24 cellular contexts compared by ENCODE assay signal in the genomic region with DNA sequence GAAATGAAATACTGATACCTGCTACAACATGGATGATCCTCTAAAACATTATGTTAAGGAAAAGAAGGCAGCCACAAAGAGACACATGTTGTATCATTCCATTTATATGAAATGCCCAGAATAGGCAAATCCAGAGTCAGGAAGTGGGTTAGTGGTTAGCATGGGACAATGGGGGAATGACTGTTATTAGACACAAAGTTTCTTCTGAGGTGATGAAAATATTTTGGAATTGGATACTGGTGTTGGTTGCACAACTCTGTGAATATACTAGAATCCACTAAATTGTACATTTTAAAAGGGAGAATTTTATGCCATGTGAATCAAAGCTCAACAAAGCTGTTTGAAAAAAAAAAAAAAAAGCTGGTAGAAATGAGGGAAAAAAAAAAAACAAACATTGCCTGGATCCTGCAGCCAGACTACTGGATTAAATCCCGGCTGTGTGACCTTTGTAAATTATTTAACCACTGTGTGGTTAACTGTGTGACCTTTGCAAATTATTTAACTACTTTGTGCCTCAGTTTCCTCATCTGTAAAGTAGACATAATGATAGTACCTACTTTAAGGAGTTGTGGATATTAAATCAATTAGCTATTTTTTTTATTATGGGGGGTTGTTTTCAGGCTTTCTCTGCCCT.
A peak's percentile ranks its signal among the peaks of the same experiment; 100 is the strongest.
DNase-seq lines count a peak whose midpoint lies in the region; TF ChIP-seq lines count a peak whose summit lies in the region.
"Had no signal": no experiment of that assay in that cellular context is flagged by ENCODE, and none has a peak within 500 bp of the region (broad histone marks: within the 10 kb centered on the region; RNA-seq: fewer than 3 reads in every experiment).

No MANE protein-coding gene starts in this region.

- no peaks in the 10 kb centered on the region for H3K79me1 ChIP-seq in mesenchymal stem cell (replicated peaks; ENCODE audit: low read length, poor library complexity, severe bottlenecking)
- H3K79me1 ChIP-seq in trophoblast cell (ENCODE audit: low read length): no peaks in the 10 kb centered on the region

- H3K18ac ChIP-seq in mesenchymal stem cell (ENCODE audit: low read depth in 1 of 2, low read length in 2 of 2) (no peak overlapping the region), trophoblast cell (ENCODE audit: low read length) (no peak overlapping the region)

- H3K4me1 ChIP-seq in mesenchymal stem cell (ENCODE audit: control insufficient read depth, insufficient read depth, low read depth, low read length) (no peaks in the 10 kb centered on the region), trophoblast cell (ENCODE audit: control insufficient read depth in 1 of 2, insufficient read depth in 2 of 2, low read length in 2 of 2) (no peaks in the 10 kb centered on the region)
- H3K4me1 ChIP-seq: BLaER1 treated with 17β-estradiol and CSF1 and Interleukin-3, amounts not matched to agents 10 nM and 100 nM; colonic mucosa had no signal

- no peak overlapping the region for H2BK15ac ChIP-seq in mesenchymal stem cell (ENCODE audit: low read depth, poor library complexity, severe bottlenecking)

- H3K4me2 ChIP-seq in mesenchymal stem cell (ENCODE audit: low read length, poor library complexity, severe bottlenecking): no peak overlapping the region
- H3K4me2 ChIP-seq in trophoblast cell (ENCODE audit: low read length): no peak overlapping the region
- H3K4me2 ChIP-seq: BLaER1 treated with 17β-estradiol and CSF1 and Interleukin-3, amounts not matched to agents 10 nM and 100 nM; neural progenitor cell had no signal

- H2AK5ac ChIP-seq in mesenchymal stem cell (ENCODE audit: low read length, severe bottlenecking) (no peak overlapping the region), trophoblast cell (ENCODE audit: low read length) (no peak overlapping the region)

- peak; percentile 59 for DNase-seq in AG20443 (ENCODE audit: low spot score)
- peak; percentile 94 for DNase-seq in LHCN-M2 (ENCODE audit: low read depth)
- DNase-seq in epithelial cell of esophagus (ENCODE audit: low read depth): peak; percentile 11
- peak; percentile 41 for DNase-seq in mesenchymal stem cell
- DNase-seq in stimulated activated CD4-positive, alpha-beta T cell treated with anti-CD3 and anti-CD28 coated beads, Interleukin-12 subunit alpha, Interleukin-12 subunit beta, amount 100 ng/mL, for 4 hours: no peak
- DNase-seq in trophoblast cell: no peak
- no peak for DNase-seq in CD14-positive monocyte (ENCODE audit: low spot score)
- no peak for DNase-seq in GM10266 (ENCODE audit: extremely low spot score)
- DNase-seq: activated CD4-positive, alpha-beta T cell treated with anti-CD3 and anti-CD28 coated beads, Interleukin-2, amount 10 ng/mL, durations not matched to agents 24 days and 14 days; activated naive CD8-positive, alpha-beta T cell treated with anti-CD3 and anti-CD28 coated beads, Interleukin-2, amount 10 ng/mL, durations not matched to agents 7 days and 5 days; activated T-cell treated with anti-CD3 and anti-CD28 coated beads for 4 hours; colonic mucosa; H9; KBM-7; NK-92 treated with Interleukin-12 subunit alpha and Interleukin-12 subunit beta, amount 100 ng/mL, for 24 hours; right lobe of liver; SHP77 treated with DMSO at 0.1 percent for 48 hours; stimulated activated CD4-positive, alpha-beta T cell treated with anti-CD3 and anti-CD28 coated beads, Interleukin-4, amount 100 ng/mL, for 4 hours; T-helper 9 cell had no signal

- H3K27me3 ChIP-seq in mesenchymal stem cell (ENCODE audit: control insufficient read depth in 1 of 2, insufficient read depth in 1 of 2, low read length in 2 of 2): no peaks in the 10 kb centered on the region
- H3K27me3 ChIP-seq in trophoblast cell (ENCODE audit: insufficient read depth, low read length): no peaks in the 10 kb centered on the region
- H3K27me3 ChIP-seq: BLaER1 treated with 17β-estradiol and CSF1 and Interleukin-3, amounts not matched to agents 10 nM and 100 nM; colonic mucosa; neural progenitor cell; right lobe of liver had no signal

- no peak overlapping the region for H3K27ac Mint-ChIP-seq in CD14-positive monocyte
- H3K27ac Mint-ChIP-seq: activated CD4-positive, alpha-beta T cell treated with anti-CD3 and anti-CD28 coated beads, Interleukin-2, amount 10 ng/mL, durations not matched to agents 24 days and 14 days; activated naive CD8-positive, alpha-beta T cell treated with anti-CD3 and anti-CD28 coated beads, Interleukin-2, amount 10 ng/mL, durations not matched to agents 7 days and 5 days; H9; memory B cell; neural progenitor cell; type B pancreatic cell had no signal

- H3K9ac ChIP-seq in mesenchymal stem cell (ENCODE audit: low read length) (no peak overlapping the region), trophoblast cell (ENCODE audit: low read length) (no peak overlapping the region)
- H3K9ac ChIP-seq: BLaER1 treated with 17β-estradiol and CSF1 and Interleukin-3, amounts not matched to agents 10 nM and 100 nM; neural progenitor cell had no signal

- no peaks in the 10 kb centered on the region for H3K9me3 ChIP-seq in mesenchymal stem cell (ENCODE audit: control insufficient read depth, low read length)
- no peaks in the 10 kb centered on the region for H3K9me3 ChIP-seq in trophoblast cell (ENCODE audit: insufficient read depth, low read depth, low read length)
- H3K9me3 ChIP-seq: colonic mucosa, right lobe of liver had no signal

- H3K9me3 Mint-ChIP-seq in CD14-positive monocyte: peaks cover 0 to 14% (median 9%) of the 10 kb centered on the region in 7 donors

- H3K23ac ChIP-seq in mesenchymal stem cell (ENCODE audit: low read length in 2 of 2) (no peak overlapping the region), trophoblast cell (ENCODE audit: low read length) (no peak overlapping the region)

- peaks cover 0 to 2% (median 0%) of the 10 kb centered on the region in 3 donors for H3K27me3 Mint-ChIP-seq in CD14-positive monocyte (ENCODE audit: low read depth in 3 of 3)
- H3K27me3 Mint-ChIP-seq: type B pancreatic cell had no signal

- H3K79me2 ChIP-seq in trophoblast cell (ENCODE audit: control insufficient read depth, insufficient read depth, low read length, poor library complexity): no peaks in the 10 kb centered on the region

- no peaks in the 10 kb centered on the region for H3K36me3 ChIP-seq in mesenchymal stem cell (ENCODE audit: control insufficient read depth in 1 of 2, insufficient read depth in 2 of 2, low read depth in 1 of 2, low read length in 2 of 2)
- no peaks in the 10 kb centered on the region for H3K36me3 ChIP-seq in trophoblast cell (ENCODE audit: control insufficient read depth in 1 of 2, insufficient read depth in 2 of 2, low read length in 2 of 2)
- H3K36me3 ChIP-seq: BLaER1 treated with 17β-estradiol and CSF1 and Interleukin-3, amounts not matched to agents 10 nM and 100 nM; colonic mucosa; neural progenitor cell; right lobe of liver had no signal

- no peak overlapping the region for H3K4ac ChIP-seq in mesenchymal stem cell (ENCODE audit: low read depth in 1 of 2, low read length in 2 of 2)
- no peak overlapping the region for H3K4ac ChIP-seq in trophoblast cell (ENCODE audit: low read depth, low read length)

- H2BK12ac ChIP-seq in mesenchymal stem cell (ENCODE audit: low read length in 2 of 2) (no peak overlapping the region), trophoblast cell (ENCODE audit: low read length) (no peak overlapping the region)

- H2AFZ ChIP-seq in mesenchymal stem cell (ENCODE audit: low read depth, low read length): no peak overlapping the region
- H2AFZ ChIP-seq in trophoblast cell (ENCODE audit: insufficient read depth, low read length, poor library complexity): no peak overlapping the region
- H2AFZ ChIP-seq: neural progenitor cell had no signal

- no peak overlapping the region for H3K4me3 Mint-ChIP-seq in CD14-positive monocyte
- H3K4me3 Mint-ChIP-seq: activated CD4-positive, alpha-beta T cell treated with anti-CD3 and anti-CD28 coated beads, Interleukin-2, amount 10 ng/mL, durations not matched to agents 24 days and 14 days; activated naive CD8-positive, alpha-beta T cell treated with anti-CD3 and anti-CD28 coated beads, Interleukin-2, amount 10 ng/mL, durations not matched to agents 7 days and 5 days; H9; memory B cell; neural progenitor cell; type B pancreatic cell had no signal

- TF ChIP-seq CTCF in epithelial cell of esophagus (IDR thresholded peaks at IDR 0.05; ENCODE audit: insufficient read depth, low read depth, low read length, missing control alignments) (no peak), CD14-positive monocyte (IDR thresholded peaks at IDR 0.05) (no peak), GM10266 (IDR thresholded peaks at IDR 0.05; ENCODE audit: control insufficient read depth, insufficient read depth, low read depth, missing control alignments) (no peak)

- no peaks in the 10 kb centered on the region for H3K4me1 Mint-ChIP-seq in CD14-positive monocyte
- H3K4me1 Mint-ChIP-seq: activated CD4-positive, alpha-beta T cell treated with anti-CD3 and anti-CD28 coated beads, Interleukin-2, amount 10 ng/mL, durations not matched to agents 24 days and 14 days; activated naive CD8-positive, alpha-beta T cell treated with anti-CD3 and anti-CD28 coated beads, Interleukin-2, amount 10 ng/mL, durations not matched to agents 7 days and 5 days; H9; memory B cell had no signal

- H3K27ac ChIP-seq in mesenchymal stem cell (ENCODE audit: low read length, poor library complexity, severe bottlenecking) (no peak overlapping the region), trophoblast cell (ENCODE audit: low read depth, low read length) (no peak overlapping the region)
- H3K27ac ChIP-seq: BLaER1 treated with 17β-estradiol and CSF1 and Interleukin-3, amounts not matched to agents 10 nM and 100 nM; colonic mucosa; epithelial cell of prostate; neural progenitor cell; right lobe of liver had no signal

- intact Hi-C loops in CD14-positive monocyte (cut with micrococcal nuclease): no loop called here

- H4K8ac ChIP-seq in mesenchymal stem cell (ENCODE audit: low read length): no peak overlapping the region
- H4K8ac ChIP-seq in trophoblast cell (ENCODE audit: low read depth, low read length): no peak overlapping the region

- no peak overlapping the region for H4K91ac ChIP-seq in mesenchymal stem cell (ENCODE audit: low read length)
- H4K91ac ChIP-seq in trophoblast cell (ENCODE audit: low read depth, low read length): no peak overlapping the region

- no peak overlapping the region for H4K12ac ChIP-seq in trophoblast cell (ENCODE audit: low read depth, low read length)

- 50% methylated on average over 1 of the region's 1 CpG for WGBS in mesenchymal stem cell
- WGBS in trophoblast cell (ENCODE audit: extremely low coverage, insufficient coverage, insufficient read length): no CpG with 5 or more reads among the region's 1 CpG

- no peak overlapping the region for H2BK5ac ChIP-seq in mesenchymal stem cell (ENCODE audit: low read depth, low read length, poor library complexity, severe bottlenecking)
- H2BK5ac ChIP-seq in trophoblast cell (ENCODE audit: low read depth, low read length, poor library complexity): no peak overlapping the region

- H3K14ac ChIP-seq in mesenchymal stem cell (ENCODE audit: low read length in 2 of 2) (no peak overlapping the region), trophoblast cell (ENCODE audit: low read length) (no peak overlapping the region)

- no peaks in the 10 kb centered on the region for H3K36me3 Mint-ChIP-seq in CD14-positive monocyte
- H3K36me3 Mint-ChIP-seq: activated naive CD8-positive, alpha-beta T cell treated with anti-CD3 and anti-CD28 coated beads, Interleukin-2, amount 10 ng/mL, durations not matched to agents 7 days and 5 days; memory B cell; neural progenitor cell had no signal

- H3K4me3 ChIP-seq in epithelial cell of esophagus (ENCODE audit: low read length) (no peak overlapping the region), mesenchymal stem cell (ENCODE audit: insufficient read depth in 1 of 2, low read depth in 1 of 2, low read length in 2 of 2) (no peak overlapping the region), trophoblast cell (ENCODE audit: low read depth, low read length) (no peak overlapping the region)
- H3K4me3 ChIP-seq: BLaER1 treated with 17β-estradiol and CSF1 and Interleukin-3, amounts not matched to agents 10 nM and 100 nM; colonic mucosa; neural progenitor cell; right lobe of liver had no signal

- H2BK120ac ChIP-seq in mesenchymal stem cell (ENCODE audit: low read depth, low read length): no peak overlapping the region
- H2BK120ac ChIP-seq in trophoblast cell (ENCODE audit: insufficient read depth, low read length, poor library complexity): no peak overlapping the region

Comparison
In these comparisons a context has a peak if more than half of its experiments do, and no peak if none do; other contexts are left out.
1. DNase-seq: peak in AG20443 (single experiment), LHCN-M2 (single experiment), epithelial cell of esophagus (single experiment) and mesenchymal stem cell (single experiment); none in stimulated activated CD4-positive, alpha-beta T cell treated with anti-CD3 and anti-CD28 coated beads, Interleukin-12 subunit alpha, Interleukin-12 subunit beta, amount 100 ng/mL, for 4 hours (single experiment), trophoblast cell (0 of 2), CD14-positive monocyte (single experiment) and GM10266 (single experiment).